9 cellular contexts compared by ENCODE assay signal in the genomic region with DNA sequence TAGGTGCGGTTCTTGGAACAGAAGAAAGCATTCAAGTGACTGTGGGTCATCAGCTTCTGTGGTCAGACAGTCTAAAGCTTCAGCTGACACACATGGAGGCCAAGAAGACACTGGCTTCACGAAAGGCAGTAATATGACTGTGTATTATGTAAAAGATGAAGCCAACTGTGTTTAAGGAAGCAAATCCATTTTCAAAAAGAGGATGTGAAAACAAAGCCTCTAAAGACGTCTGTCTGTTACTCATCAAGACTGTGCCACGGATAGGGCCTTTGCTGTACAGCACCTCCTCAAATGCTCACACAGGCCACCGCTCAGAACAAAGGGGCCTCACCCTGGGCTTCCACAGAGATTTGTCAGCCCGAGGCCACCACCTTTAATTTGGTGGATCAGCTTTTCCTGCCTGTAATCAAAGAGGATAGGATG. TPM values are rescaled to one million over a fixed set of nuclear protein-coding genes. Genes with fewer than 3 reads are reported as not detected.
DNase-seq lines count a peak whose midpoint lies in the region; ATAC-seq and TF ChIP-seq lines count a peak whose summit lies in the region.
"Had no signal": no experiment of that assay in that cellular context is flagged by ENCODE, and none has a peak within 500 bp of the region (broad histone marks: within the 10 kb centered on the region; RNA-seq: fewer than 3 reads in every experiment).

No MANE protein-coding gene starts in this region.

- H4K8ac ChIP-seq in trophoblast cell (ENCODE audit: low read depth, low read length) = no peak overlapping the region

- H2BK5ac ChIP-seq in trophoblast cell (ENCODE audit: low read depth, low read length, poor library complexity) = no peak overlapping the region

- no peak overlapping the region for H3K23ac ChIP-seq in trophoblast cell (ENCODE audit: low read length)

- H2AFZ ChIP-seq in OCI-LY3 (ENCODE audit: low read depth, low read length) (peak overlapping the region; percentile 56; the same call in 1 of the 2 replicates), trophoblast cell (ENCODE audit: insufficient read depth, low read length, poor library complexity) (no peak overlapping the region)

- no CpG with 5 or more reads among the region's 6 CpGs for WGBS in trophoblast cell (ENCODE audit: extremely low coverage, insufficient coverage, insufficient read length)

- H2BK12ac ChIP-seq in trophoblast cell (ENCODE audit: low read length) = no peak overlapping the region

- H3K9me3 ChIP-seq in OCI-LY3 (ENCODE audit: insufficient read depth, low read length) (no peaks in the 10 kb centered on the region), trophoblast cell (ENCODE audit: insufficient read depth, low read depth, low read length) (no peaks in the 10 kb centered on the region)

- H4K20me1 ChIP-seq in OCI-LY3 (ENCODE audit: insufficient read depth, low read length) = no peaks in the 10 kb centered on the region

- no peak overlapping the region for H3K4ac ChIP-seq in trophoblast cell (ENCODE audit: low read depth, low read length)

- no peak overlapping the region for H3K14ac ChIP-seq in trophoblast cell (ENCODE audit: low read length)

- no peak overlapping the region for H3K18ac ChIP-seq in trophoblast cell (ENCODE audit: low read length)

- no peak overlapping the region for H2BK120ac ChIP-seq in trophoblast cell (ENCODE audit: insufficient read depth, low read length, poor library complexity)

- H3K9ac ChIP-seq in OCI-LY3 (ENCODE audit: low read length) = peak overlapping the region; percentile 97
- H3K9ac ChIP-seq in trophoblast cell (ENCODE audit: low read length) = no peak overlapping the region

- H3K27ac ChIP-seq in OCI-LY3 (ENCODE audit: low read length) (peak overlapping the region; percentile 99), trophoblast cell (ENCODE audit: low read depth, low read length) (no peak overlapping the region)

- ATAC-seq in GM19023 (IDR thresholded peaks at IDR 0.05; ENCODE audit: unreplicated experiment) (peak; percentile 91), HG02884 (IDR thresholded peaks at IDR 0.05; ENCODE audit: unreplicated experiment) (peak; percentile 93)

- H4K12ac ChIP-seq in trophoblast cell (ENCODE audit: low read depth, low read length) = no peak overlapping the region

- DNase-seq in trophoblast cell (peak; percentile 43 to 47), NCI-H2081 treated with DMSO at 0.1 percent for 48 hours (lab: John Stamatoyannopoulos, UW) (no peak), KG1 (lab: John Stamatoyannopoulos, UW) (no peak), DMS79 (lab: John Stamatoyannopoulos, UW) (no peak), NCI-H1092 (lab: John Stamatoyannopoulos, UW) (no peak)

- H3K36me3 ChIP-seq in OCI-LY3 (replicated peaks; ENCODE audit: low read depth, low read length) (no peaks in the 10 kb centered on the region), trophoblast cell (ENCODE audit: control insufficient read depth in 1 of 2, insufficient read depth in 2 of 2, low read length in 2 of 2) (no peaks in the 10 kb centered on the region)

- H3K4me1 ChIP-seq in OCI-LY3 (ENCODE audit: low read length) (peaks cover 82% of the 10 kb centered on the region), trophoblast cell (ENCODE audit: control insufficient read depth in 1 of 2, insufficient read depth in 2 of 2, low read length in 2 of 2) (peaks cover 8 to 10% of the 10 kb centered on the region in 2 experiments)

- H3K27me3 ChIP-seq in OCI-LY3 (ENCODE audit: low read depth, low read length) = no peaks in the 10 kb centered on the region
- H3K27me3 ChIP-seq in trophoblast cell (ENCODE audit: insufficient read depth, low read length) = no peaks in the 10 kb centered on the region

- no peaks in the 10 kb centered on the region for H3K79me2 ChIP-seq in OCI-LY3 (ENCODE audit: low read length)
- H3K79me2 ChIP-seq in trophoblast cell (ENCODE audit: control insufficient read depth, insufficient read depth, low read length, poor library complexity) = peaks cover 5% of the 10 kb centered on the region

- peaks cover 7% of the 10 kb centered on the region for H3K79me1 ChIP-seq in trophoblast cell (ENCODE audit: low read length)

- no peak for TF ChIP-seq CTCF in OCI-LY3 (IDR thresholded peaks at IDR 0.05; ENCODE audit: low read depth, low read length)

- H3K4me2 ChIP-seq in OCI-LY3 (ENCODE audit: low read length) = peak overlapping the region; percentile 90
- H3K4me2 ChIP-seq in trophoblast cell (ENCODE audit: low read length) = no peak overlapping the region

- H3K4me3 ChIP-seq in OCI-LY3 (ENCODE audit: low read length) (peak overlapping the region; percentile 62), trophoblast cell (ENCODE audit: low read depth, low read length) (no peak overlapping the region)
- H3K4me3 ChIP-seq: dorsolateral prefrontal cortex had no signal

- no peak overlapping the region for H2AK5ac ChIP-seq in trophoblast cell (ENCODE audit: low read length)

- no peak overlapping the region for H4K91ac ChIP-seq in trophoblast cell (ENCODE audit: low read depth, low read length)

RNA-seq across cellular contexts. Expression of gene TMEM163, which starts 21.1 kb away (rescaled TPM):
- polyA plus RNA-seq in trophoblast cell (2013) = 0.36 and 0.41 TPM in 2 replicates

Comparison
In these comparisons a context has a peak if more than half of its experiments do, and no peak if none do; other contexts are left out.
1. DNase-seq: peak in trophoblast cell (2 of 2); none in NCI-H2081 treated with DMSO at 0.1 percent for 48 hours (single experiment), KG1 (single experiment), DMS79 (single experiment) and NCI-H1092 (single experiment).